Comparison of ENCODE assay signal across 19 cellular contexts in genomic region chr21:42703936-42704335, GRCh38.
"Had no signal": no experiment of that assay in that cellular context is flagged by ENCODE, and none has a peak within 500 bp of the region (broad histone marks: within the 10 kb centered on the region; RNA-seq: fewer than 3 reads in every experiment).

No MANE protein-coding gene starts in this region.

- H3K4me3 ChIP-seq: ascending aorta, colonic mucosa, left ventricle myocardium inferior, ovary, psoas muscle, smooth muscle cell, stomach had no signal

- H3K27me3 ChIP-seq: ascending aorta, colonic mucosa, ovary, stomach had no signal

- H3K4me1 ChIP-seq: ascending aorta, colonic mucosa, left ventricle myocardium inferior, psoas muscle, stomach had no signal

- H3K36me3 ChIP-seq: ascending aorta, colonic mucosa, ovary had no signal

- H3K4me2 ChIP-seq: smooth muscle cell had no signal

- H3K27ac ChIP-seq: ascending aorta, colonic mucosa, left ventricle myocardium inferior, ovary, psoas muscle, stomach had no signal

- DNase-seq: activated CD4-positive, alpha-beta T cell treated with anti-CD3 and anti-CD28 coated beads, Interleukin-2, amount 50 U/mL, for 1 hour; activated CD8-positive, alpha-beta memory T cell treated with anti-CD3 and anti-CD28 coated beads, Interleukin-2, amount 50 U/mL, for 4 hours; activated gamma-delta T cell; activated T-cell treated with anti-CD3 and anti-CD28 coated beads, Interleukin-2, amount 50 U/mL, for 48 hours; colonic mucosa; hypothalamus; left ventricle myocardium inferior; ovary; psoas muscle; right cardiac atrium; stimulated activated CD4-positive, alpha-beta T cell treated with anti-CD3 and anti-CD28 coated beads, Interleukin-4, amount 100 ng/mL, for 24 hours; stomach; T-helper 1 cell; T-helper 9 cell; trophoblast cell had no signal

- ATAC-seq: activated CD4-positive, CD25-positive, alpha-beta regulatory T cell treated with anti-CD3 and anti-CD28 coated beads, Interleukin-2, amount 50 U/mL, for 24 hours; naive thymus-derived CD4-positive, alpha-beta T cell; psoas muscle; right cardiac atrium had no signal

- H3K9me3 ChIP-seq: ascending aorta, colonic mucosa, ovary, psoas muscle, stomach had no signal
